In genomic region chr4:7366180-7366957, GRCh38 we compare ENCODE assay signal across 17 cellular contexts.
DNase-seq lines count a peak whose midpoint lies in the region; ATAC-seq and TF ChIP-seq lines count a peak whose summit lies in the region.
"Had no signal": no experiment of that assay in that cellular context is flagged by ENCODE, and none has a peak within 500 bp of the region (broad histone marks: within the 10 kb centered on the region; RNA-seq: fewer than 3 reads in every experiment).

No MANE protein-coding gene starts in this region.

- H2BK20ac ChIP-seq in H9 (ENCODE audit: low read depth, low read length, poor library complexity, severe bottlenecking) = no peak overlapping the region

- no peak overlapping the region for H2BK5ac ChIP-seq in H9 (ENCODE audit: insufficient read length, low read length)

- H2AK5ac ChIP-seq in H9 (ENCODE audit: insufficient read length, low read length) = no peak overlapping the region

- H3K4ac ChIP-seq in H9 (ENCODE audit: low read depth, low read length) = no peak overlapping the region

- peaks cover 4% of the 10 kb centered on the region for H3K27me3 Mint-ChIP-seq in H9 (ENCODE audit: low read depth)
- H3K27me3 Mint-ChIP-seq in brain = peaks cover 4% of the 10 kb centered on the region
- H3K27me3 Mint-ChIP-seq in neural crest cell (ENCODE audit: low read depth) = peaks cover 5% of the 10 kb centered on the region

- no peaks in the 10 kb centered on the region for H3K36me3 ChIP-seq in BLaER1 treated with 17β-estradiol and CSF1 and Interleukin-3, amounts not matched to agents 10 nM and 100 nM
- H3K36me3 ChIP-seq: adrenal gland, cardiac muscle cell, esophagus muscularis mucosa, gastroesophageal sphincter had no signal

- no peaks in the 10 kb centered on the region; a peak in 1 of 22 replicates for H4K20me1 ChIP-seq in BLaER1 treated with 17β-estradiol and CSF1 and Interleukin-3, amounts not matched to agents 10 nM and 100 nM
- no peaks in the 10 kb centered on the region for H4K20me1 ChIP-seq in H9 (ENCODE audit: control insufficient read depth, insufficient read depth, insufficient read length)

- peak overlapping the region; percentile 26; the same call in 1 of the 2 replicates for H3K14ac ChIP-seq in H9 (ENCODE audit: insufficient read depth, low read length)

- TF ChIP-seq CTCF in H9 (conservative IDR thresholded peaks at IDR 0.05) (no peak), brain (conservative IDR thresholded peaks at IDR 0.05) (no peak), neural crest cell (conservative IDR thresholded peaks at IDR 0.05) (no peak)

- no peak overlapping the region for H3K27ac ChIP-seq in BLaER1 treated with 17β-estradiol and CSF1 and Interleukin-3, amounts not matched to agents 10 nM and 100 nM
- H3K27ac ChIP-seq in H9 (ENCODE audit: insufficient read length, low read depth, low read length) = no peak overlapping the region
- H3K27ac ChIP-seq: adrenal gland, cardiac muscle cell, esophagus muscularis mucosa, gastroesophageal sphincter, testis had no signal

- H3K23me2 ChIP-seq in H9 (ENCODE audit: insufficient read length, low read depth, low read length, poor library complexity, severe bottlenecking) = no peaks in the 10 kb centered on the region

- no CpG with 5 or more reads among the region's 12 CpGs for WGBS in H9 (ENCODE audit: extremely low coverage, insufficient read length, low lambda C conversion rate)

- H3K36me3 Mint-ChIP-seq in H9 (ENCODE audit: insufficient read depth in 1 of 3, low read depth in 3 of 3) = no peaks in the 10 kb centered on the region; a peak in 1 of 7 replicates
- H3K36me3 Mint-ChIP-seq in brain = no peaks in the 10 kb centered on the region
- H3K36me3 Mint-ChIP-seq in neural crest cell (ENCODE audit: low read depth) = no peaks in the 10 kb centered on the region
- H3K36me3 Mint-ChIP-seq: T-cell had no signal

- no peak overlapping the region for H3K18ac ChIP-seq in H9 (ENCODE audit: insufficient read length, low read depth, low read length)

- peak overlapping the region in 9 of 11 experiments; percentile 26 to 93 (median 67); a peak in 15 of 22 replicates for H3K4me2 ChIP-seq in BLaER1 treated with 17β-estradiol and CSF1 and Interleukin-3, amounts not matched to agents 10 nM and 100 nM
- H3K4me2 ChIP-seq in H9 (ENCODE audit: insufficient read depth, insufficient read length, low read length) = no peak overlapping the region

- H2BK15ac ChIP-seq in H9 (ENCODE audit: low read depth, low read length) = no peak overlapping the region

- H3K79me2 ChIP-seq in H9 (ENCODE audit: insufficient read depth, low read length) = no peaks in the 10 kb centered on the region

- H3K4me3 ChIP-seq in BLaER1 treated with 17β-estradiol and CSF1 and Interleukin-3, amounts not matched to agents 10 nM and 100 nM = no peak overlapping the region
- H3K4me3 ChIP-seq: adrenal gland, cardiac muscle cell, gastroesophageal sphincter, testis had no signal

- no peak overlapping the region for H3K4me3 Mint-ChIP-seq in H9
- peak overlapping the region; percentile 19 to 60 (median 31) for H3K4me3 Mint-ChIP-seq in brain
- no peak overlapping the region for H3K4me3 Mint-ChIP-seq in neural crest cell
- H3K4me3 Mint-ChIP-seq: T-cell had no signal

- peaks cover 9 to 13% of the 10 kb centered on the region in 2 experiments for H3K4me1 Mint-ChIP-seq in H9
- peaks cover 75% of the 10 kb centered on the region for H3K4me1 Mint-ChIP-seq in brain
- peaks cover 4% of the 10 kb centered on the region for H3K4me1 Mint-ChIP-seq in neural crest cell
- H3K4me1 Mint-ChIP-seq: T-cell had no signal

- H3K9me3 ChIP-seq in BLaER1 treated with 17β-estradiol and CSF1 and Interleukin-3, amounts not matched to agents 10 nM and 100 nM (replicated peaks in 1 of 11) = no peaks in the 10 kb centered on the region; a peak in 1 of 22 replicates
- H3K9me3 ChIP-seq in H9 (ENCODE audit: control insufficient read depth, low read depth, low read length) = no peaks in the 10 kb centered on the region
- H3K9me3 ChIP-seq: adrenal gland, esophagus muscularis mucosa, gastroesophageal sphincter, testis had no signal

- H4K5ac ChIP-seq in H9 (ENCODE audit: insufficient read length, low read depth, low read length) = no peak overlapping the region

- no peak overlapping the region for H4K8ac ChIP-seq in H9 (replicated peaks; ENCODE audit: insufficient read length, low read depth, low read length)

- no peak overlapping the region for H3K9ac ChIP-seq in BLaER1 treated with 17β-estradiol and CSF1 and Interleukin-3, amounts not matched to agents 10 nM and 100 nM
- H3K9ac ChIP-seq in H9 (ENCODE audit: extremely low read depth, insufficient read length, low read length) = no peak overlapping the region

- H3K27ac Mint-ChIP-seq in H9 = peak overlapping the region in 1 of 3 experiments; percentile 78; a peak in 3 of 7 replicates
- peak overlapping the region in 4 of 5 experiments; percentile 50 to 95 (median 84) for H3K27ac Mint-ChIP-seq in brain
- peak overlapping the region; percentile 47 for H3K27ac Mint-ChIP-seq in neural crest cell (ENCODE audit: unreplicated experiment)
- H3K27ac Mint-ChIP-seq: T-cell had no signal

- no peak overlapping the region for H2BK12ac ChIP-seq in H9 (ENCODE audit: insufficient read length, low read depth, low read length)

- no peak overlapping the region for H3K23ac ChIP-seq in H9 (ENCODE audit: insufficient read length, low read depth, low read length)

- peaks cover 0 to 6% (median 0%) of the 10 kb centered on the region in 11 experiments; a peak in 1 of 22 replicates for H3K27me3 ChIP-seq in BLaER1 treated with 17β-estradiol and CSF1 and Interleukin-3, amounts not matched to agents 10 nM and 100 nM
- no peaks in the 10 kb centered on the region for H3K27me3 ChIP-seq in H9 (ENCODE audit: insufficient read depth, low read length)
- H3K27me3 ChIP-seq: cardiac muscle cell, esophagus muscularis mucosa, gastroesophageal sphincter, testis had no signal

- no peak overlapping the region for H2AFZ ChIP-seq in H9 (ENCODE audit: low read length)

- no peaks in the 10 kb centered on the region for H3K79me1 ChIP-seq in H9 (ENCODE audit: insufficient read depth, low read depth, low read length, poor library complexity, severe bottlenecking)

- H3T11ph ChIP-seq in H9 (ENCODE audit: low read length) = no peak overlapping the region

- no peak overlapping the region for H3K56ac ChIP-seq in H9 (ENCODE audit: insufficient read length, low read depth, low read length)

- H3K9me3 Mint-ChIP-seq in H9 = peaks cover 0 to 2% of the 10 kb centered on the region in 2 experiments; a peak in 2 of 5 replicates
- peaks cover 0 to 4% (median 0%) of the 10 kb centered on the region in 5 experiments for H3K9me3 Mint-ChIP-seq in brain
- peaks cover 3% of the 10 kb centered on the region for H3K9me3 Mint-ChIP-seq in neural crest cell
- H3K9me3 Mint-ChIP-seq: T-cell had no signal

- peaks cover 0 to 69% (median 54%) of the 10 kb centered on the region in 10 experiments; a peak in 15 of 20 replicates for H3K4me1 ChIP-seq in BLaER1 treated with 17β-estradiol and CSF1 and Interleukin-3, amounts not matched to agents 10 nM and 100 nM
- peaks cover 4% of the 10 kb centered on the region; the same call in 1 of the 2 replicates for H3K4me1 ChIP-seq in H9 (ENCODE audit: insufficient read depth, low read length)
- H3K4me1 ChIP-seq: adrenal gland, testis had no signal

- no peak overlapping the region for H2BK120ac ChIP-seq in H9 (ENCODE audit: low read depth, low read length, poor library complexity, severe bottlenecking)

- H4K91ac ChIP-seq in H9 (ENCODE audit: insufficient read length, low read depth, low read length) = no peak overlapping the region

- DNase-seq in H9 = no peak
- no peak for DNase-seq in neural crest cell (ENCODE audit: low read depth, low spot score)
- no peak for DNase-seq in dermis blood vessel endothelial cell
- no peak for DNase-seq in NCI-H526 (lab: John Stamatoyannopoulos, UW)
- DNase-seq: activated CD4-positive, alpha-beta T cell treated with anti-CD3 and anti-CD28 coated beads, Interleukin-2, amount 50 U/mL, for 1 hour; activated gamma-delta T cell; adrenal gland; effector CD4-positive, alpha-beta T cell; NCI-H1436; T-cell; testis had no signal

- ATAC-seq in GM18498 (IDR thresholded peaks at IDR 0.05; ENCODE audit: unreplicated experiment) = no peak
- ATAC-seq: gastroesophageal sphincter, T-cell had no signal

Comparison
In these comparisons a context has a peak if more than half of its experiments do, and no peak if none do; other contexts are left out.
1. H3K4me3 Mint-ChIP-seq: peak in brain (5 of 5); none in H9 (0 of 2) and neural crest cell (single experiment).